In genomic region chr11:66970371-66970807, GRCh38 we compare ENCODE assay signal across 1 cellular context.
A peak's percentile ranks its signal among the peaks of the same experiment; 100 is the strongest.
TF ChIP-seq lines count a peak whose summit lies in the region.

No MANE protein-coding gene starts in this region.

TF ChIP-seq in K562, 482 proteins besides CTCF, POLR2A, EP300 and RAD21:
- peak; percentile 65; the same call in 1 of the 2 replicates for TF ChIP-seq TRIM28 (IDR thresholded peaks at IDR 0.05)
- no peak for TF ChIP-seq NBN (IDR thresholded peaks at IDR 0.05; ENCODE audit: low read depth)
- no peak for TF ChIP-seq NFYB (IDR thresholded peaks at IDR 0.05; ENCODE audit: extremely low read depth, insufficient read length)
- no peak for TF ChIP-seq SMARCA5 (IDR thresholded peaks at IDR 0.05)
- TF ChIP-seq ZNF232 (CRISPR knock-in tag; IDR thresholded peaks at IDR 0.05) = no peak
- no peak for TF ChIP-seq E2F8 (IDR thresholded peaks at IDR 0.05; ENCODE audit: low read depth, partially characterized antibody)
- no peak for TF ChIP-seq POLR2H (tag; IDR thresholded peaks at IDR 0.05; ENCODE audit: low read depth)
- no peak for TF ChIP-seq CREB1 (IDR thresholded peaks at IDR 0.05)
- TF ChIP-seq CREB1 (CRISPR knock-in tag; IDR thresholded peaks at IDR 0.05) = no peak
- no peak for TF ChIP-seq GTF2E2 (tag; IDR thresholded peaks at IDR 0.05)
- TF ChIP-seq, protein P1, sequence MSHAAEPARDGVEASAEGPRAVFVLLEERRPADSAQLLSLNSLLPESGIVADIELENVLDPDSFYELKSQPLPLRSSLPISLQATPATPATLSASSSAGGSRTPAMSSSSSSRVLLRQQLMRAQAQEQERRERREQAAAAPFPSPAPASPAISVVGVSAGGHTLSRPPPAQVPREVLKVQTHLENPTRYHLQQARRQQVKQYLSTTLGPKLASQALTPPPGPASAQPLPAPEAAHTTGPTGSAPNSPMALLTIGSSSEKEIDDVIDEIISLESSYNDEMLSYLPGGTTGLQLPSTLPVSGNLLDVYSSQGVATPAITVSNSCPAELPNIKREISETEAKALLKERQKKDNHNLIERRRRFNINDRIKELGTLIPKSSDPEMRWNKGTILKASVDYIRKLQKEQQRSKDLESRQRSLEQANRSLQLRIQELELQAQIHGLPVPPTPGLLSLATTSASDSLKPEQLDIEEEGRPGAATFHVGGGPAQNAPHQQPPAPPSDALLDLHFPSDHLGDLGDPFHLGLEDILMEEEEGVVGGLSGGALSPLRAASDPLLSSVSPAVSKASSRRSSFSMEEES (CRISPR knock-in tag; IDR thresholded peaks at IDR 0.05) = no peak
- no peak for TF ChIP-seq RUNX1 (IDR thresholded peaks at IDR 0.05; ENCODE audit: low read depth)
- no peak for TF ChIP-seq ZNF408 (CRISPR knock-in tag; IDR thresholded peaks at IDR 0.05; ENCODE audit: low read depth)
- TF ChIP-seq MBD2 (IDR thresholded peaks at IDR 0.05; ENCODE audit: borderline replicate concordance, low read depth) = 0 out of 2 replicates have a peak, but pooled peaks have one; percentile 21
- no peak for TF ChIP-seq U2AF2 (optimal IDR thresholded peaks at IDR 0.05; ENCODE audit: low read depth, low read length)
- TF ChIP-seq SAP30 (IDR thresholded peaks at IDR 0.05; ENCODE audit: borderline replicate concordance, insufficient read depth, low read depth, low read length, poor library complexity, severe bottlenecking) = no peak
- 0 out of 2 replicates have a peak, but pooled peaks have one; percentile 10 for TF ChIP-seq PKNOX1 (IDR thresholded peaks at IDR 0.05)
- 0 out of 3 replicates have a peak, but pooled peaks of 1 of the 2 experiments have one; percentile 22 for TF ChIP-seq CBX3 (IDR thresholded peaks at IDR 0.05; ENCODE audit: borderline replicate concordance in 1 of 2, low read length in 2 of 2)
